Comparison of ENCODE assay signal across 26 cellular contexts in genomic region chr2:232200195-232200594, GRCh38.
DNase-seq lines count a peak whose midpoint lies in the region; ATAC-seq, FAIRE-seq and TF ChIP-seq lines count a peak whose summit lies in the region.
"Had no signal": no experiment of that assay in that cellular context is flagged by ENCODE, and none has a peak within 500 bp of the region (broad histone marks: within the 10 kb centered on the region; RNA-seq: fewer than 3 reads in every experiment).

No MANE protein-coding gene starts in this region.

- TF ChIP-seq EP300 in A549 (IDR thresholded peaks at IDR 0.05): no peak

- ATAC-seq in A549 (no peak), GM21619 (IDR thresholded peaks at IDR 0.05; ENCODE audit: unreplicated experiment) (no peak)
- ATAC-seq: HCT116, HepG2 had no signal

- H3K27me3 Mint-ChIP-seq in osteocyte (ENCODE audit: unreplicated experiment): no peaks in the 10 kb centered on the region
- H3K27me3 Mint-ChIP-seq: CD4-positive, alpha-beta T cell had no signal

- no peak overlapping the region for H3K27ac ChIP-seq in A549
- H3K27ac ChIP-seq: BLaER1 treated with 17β-estradiol and CSF1 and Interleukin-3, amounts not matched to agents 10 nM and 100 nM; HL-60; PC-9; SK-N-MC had no signal

- H3K36me3 Mint-ChIP-seq in osteocyte (ENCODE audit: unreplicated experiment): peaks cover 29% of the 10 kb centered on the region

- TF ChIP-seq CTCF in A549 (IDR thresholded peaks at IDR 0.05) (no peak), osteocyte (IDR thresholded peaks at IDR 0.05) (no peak)

- TF ChIP-seq RAD21 in A549 (conservative IDR thresholded peaks at IDR 0.05 in 1 of 2, IDR thresholded peaks at IDR 0.05 in 1 of 2): no peak

- peak overlapping the region; percentile 17 for H3K4me2 ChIP-seq in A549
- H3K4me2 ChIP-seq: BLaER1 treated with 17β-estradiol and CSF1 and Interleukin-3, amounts not matched to agents 10 nM and 100 nM; PC-9 had no signal

- no peak overlapping the region for H3K27ac Mint-ChIP-seq in osteocyte (ENCODE audit: unreplicated experiment)
- H3K27ac Mint-ChIP-seq: CD4-positive, alpha-beta T cell had no signal

- peak in 1 of 2 experiments; percentile 4 for DNase-seq in A549 (ENCODE audit: low read depth in 1 of 2, low spot score in 1 of 2)
- peak; percentile 1 for DNase-seq in M059J (ENCODE audit: low read depth)
- peak; percentile 32 for DNase-seq in foreskin melanocyte
- peak; percentile 6 for DNase-seq in osteocyte (ENCODE audit: extremely low spot score, unreplicated experiment)
- no peak for DNase-seq in NCI-H526 treated with DMSO at 0.1 percent for 48 hours (lab: John Stamatoyannopoulos, UW)
- no peak for DNase-seq in NCI-H446 (lab: John Stamatoyannopoulos, UW)
- DNase-seq: 8988T; AML-193; CD4-positive, alpha-beta T cell; Karpas-422; NCI-H1092 treated with DMSO at 0.1 percent for 48 hours; NCI-H1436 treated with DMSO at 0.1 percent for 48 hours; NCI-H1930; NCI-H2107; NCI-H524 treated with DMSO at 0.1 percent for 48 hours; NCI-H82; NK-92 treated with Interleukin-12 subunit alpha and Interleukin-12 subunit beta, amount 100 ng/mL, for 24 hours; PC-9; SIG-M5 had no signal

- POLR2A ChIA-PET in A549 (lab: Yijun Ruan, JAX): no interaction called here

- H3K9me3 Mint-ChIP-seq in osteocyte (ENCODE audit: unreplicated experiment): peaks cover 5% of the 10 kb centered on the region
- H3K9me3 Mint-ChIP-seq: CD4-positive, alpha-beta T cell had no signal

- WGBS in A549 (ENCODE audit: missing lambda C conversion rate): 75% methylated on average over 2 of the region's 2 CpGs

- CTCF ChIA-PET in A549 (lab: Yijun Ruan, JAX): no interaction called here

- no peak overlapping the region for H3K4me3 Mint-ChIP-seq in osteocyte (ENCODE audit: unreplicated experiment)
- H3K4me3 Mint-ChIP-seq: CD4-positive, alpha-beta T cell had no signal

- H3K4me1 ChIP-seq in A549: peaks cover 12% of the 10 kb centered on the region; the same call in 2 of the 3 replicates

- H3K4me3 ChIP-seq in A549: no peak overlapping the region
- H3K4me3 ChIP-seq: BLaER1 treated with 17β-estradiol and CSF1 and Interleukin-3, amounts not matched to agents 10 nM and 100 nM; PC-9; SK-N-MC had no signal

- TF ChIP-seq POLR2A in A549 (IDR thresholded peaks at IDR 0.05; ENCODE audit: low read length): no peak

- no peaks in the 10 kb centered on the region for H3K9me3 ChIP-seq in A549

- H3K4me1 Mint-ChIP-seq in osteocyte (ENCODE audit: unreplicated experiment): peaks cover 2% of the 10 kb centered on the region

- no peak for FAIRE-seq in A549 (lab: Jason Lieb, UNC)
- FAIRE-seq: D721Med, HepG2 had no signal

TF ChIP-seq in A549, 52 proteins besides CTCF, POLR2A, EP300 and RAD21:
- TF ChIP-seq REST (IDR thresholded peaks at IDR 0.05) (no peak), GATA3 (IDR thresholded peaks at IDR 0.05; ENCODE audit: borderline replicate concordance) (no peak), FOXS1 (CRISPR knock-in tag; IDR thresholded peaks at IDR 0.05) (no peak), NPAS2 (CRISPR knock-in tag; IDR thresholded peaks at IDR 0.05; ENCODE audit: borderline replicate concordance) (no peak), USF2 (IDR thresholded peaks at IDR 0.05) (no peak), HMGXB4 (CRISPR knock-in tag; IDR thresholded peaks at IDR 0.05; ENCODE audit: borderline replicate concordance) (no peak), EHMT2 (IDR thresholded peaks at IDR 0.05; ENCODE audit: low read depth) (no peak), BHLHE40 (IDR thresholded peaks at IDR 0.05; ENCODE audit: low read depth, low read length) (no peak)

Comparison
In these comparisons a context has a peak if more than half of its experiments do, and no peak if none do; other contexts are left out.
1. DNase-seq: peak in M059J (single experiment), foreskin melanocyte (single experiment) and osteocyte (single experiment); none in NCI-H526 treated with DMSO at 0.1 percent for 48 hours (single experiment) and NCI-H446 (0 of 2).